8 cellular contexts compared by ENCODE assay signal in genomic region chr1:171984850-171985485, GRCh38.
DNase-seq lines count a peak whose midpoint lies in the region; ATAC-seq, FAIRE-seq and TF ChIP-seq lines count a peak whose summit lies in the region.

No MANE protein-coding gene starts in this region.

- no peak overlapping the region for H3K27ac Mint-ChIP-seq in activated T-helper 2 cell treated with anti-CD3 and anti-CD28 coated beads, Interferon-gamma antibody, Interleukin-2, Interleukin-4, amounts not matched to agents 10 μg/mL and 5 μg/mL and 100 μg/mL, durations not matched to agents 14 hours and 24 hours and 36 hours

- no peak overlapping the region for H3K4me2 ChIP-seq in GM23248 (ENCODE audit: unreplicated experiment)

- peaks cover 16% of the 10 kb centered on the region for H3K27me3 Mint-ChIP-seq in activated T-helper 2 cell treated with anti-CD3 and anti-CD28 coated beads, Interferon-gamma antibody, Interleukin-2, Interleukin-4, amounts not matched to agents 10 μg/mL and 5 μg/mL and 100 μg/mL, durations not matched to agents 14 hours and 24 hours and 36 hours (ENCODE audit: low read depth)

- H3K9me3 Mint-ChIP-seq in activated T-helper 2 cell treated with anti-CD3 and anti-CD28 coated beads, Interferon-gamma antibody, Interleukin-2, Interleukin-4, amounts not matched to agents 10 μg/mL and 5 μg/mL and 100 μg/mL, durations not matched to agents 14 hours and 24 hours and 36 hours: no peaks in the 10 kb centered on the region

- H4K20me1 ChIP-seq in GM23248 (ENCODE audit: insufficient read depth): no peaks in the 10 kb centered on the region

- peak; percentile 20 for DNase-seq in DMS114 treated with DMSO at 0.1 percent for 48 hours (lab: John Stamatoyannopoulos, UW; ENCODE audit: unreplicated experiment)
- peak; percentile 73 for DNase-seq in GM23248
- DNase-seq in NCI-H526 treated with DMSO at 0.1 percent for 48 hours (lab: John Stamatoyannopoulos, UW): peak; percentile 60
- peak; percentile 61 for DNase-seq in bronchial epithelial cell (ENCODE audit: low read depth)
- DNase-seq in left lung: no peak
- no peak for DNase-seq in activated T-helper 2 cell treated with anti-CD3 and anti-CD28 coated beads, Interferon-gamma antibody, Interleukin-2, Interleukin-4, amounts not matched to agents 10 μg/mL and 5 μg/mL and 100 μg/mL, durations not matched to agents 14 hours and 24 hours and 36 hours (ENCODE audit: low spot score)
- DNase-seq in omental fat pad (ENCODE audit: low spot score): no peak

- ATAC-seq in left lung (peak; percentile 69), GM21423 (IDR thresholded peaks at IDR 0.05; ENCODE audit: unreplicated experiment) (no peak), omental fat pad (ENCODE audit: low FRiP score) (no peak)

- H3K27me3 ChIP-seq in GM23248 (replicated peaks; ENCODE audit: insufficient read depth): no peaks in the 10 kb centered on the region
- no peaks in the 10 kb centered on the region for H3K27me3 ChIP-seq in bronchial epithelial cell (ENCODE audit: control insufficient read depth, insufficient read depth, low read length)
- H3K27me3 ChIP-seq in left lung: no peaks in the 10 kb centered on the region

- no peak overlapping the region for H3K9ac ChIP-seq in GM23248

- peak; percentile 64 for TF ChIP-seq CTCF in bronchial epithelial cell (IDR thresholded peaks at IDR 0.05; ENCODE audit: insufficient read depth, low read length, severe bottlenecking)
- peak; percentile 58 to 71 for TF ChIP-seq CTCF in left lung (IDR thresholded peaks at IDR 0.05)
- no peak for TF ChIP-seq CTCF in omental fat pad (IDR thresholded peaks at IDR 0.05)

- intact Hi-C loops in left lung (cut with DNase I): loop anchor here (5.0 to 10.0 kb wide), 2 partner anchors 183 to 190 kb away; no protein-coding TSS in a partner anchor
- intact Hi-C loops in activated T-helper 2 cell treated with anti-CD3 and anti-CD28 coated beads, Interferon-gamma antibody, Interleukin-2, Interleukin-4, amounts not matched to agents 10 μg/mL and 5 μg/mL and 100 μg/mL, durations not matched to agents 14 hours and 24 hours and 36 hours (cut with micrococcal nuclease): loop anchor here (1.0 to 10.0 kb wide), 4 partner anchors 184 to 340 kb away; partner anchors contain the start of gene VAMP4

- H3K36me3 ChIP-seq in GM23248 (ENCODE audit: low read depth) (no peaks in the 10 kb centered on the region), bronchial epithelial cell (ENCODE audit: control insufficient read depth, insufficient read depth, low read length) (no peaks in the 10 kb centered on the region), left lung (no peaks in the 10 kb centered on the region)

- H3K4me3 Mint-ChIP-seq in activated T-helper 2 cell treated with anti-CD3 and anti-CD28 coated beads, Interferon-gamma antibody, Interleukin-2, Interleukin-4, amounts not matched to agents 10 μg/mL and 5 μg/mL and 100 μg/mL, durations not matched to agents 14 hours and 24 hours and 36 hours (ENCODE audit: low read depth): no peak overlapping the region

- in situ Hi-C loops in GM23248 (cut with MboI): loop anchor here (5.0 kb wide), 2 partner anchors 173 to 343 kb away; no protein-coding TSS in a partner anchor

- H3K4me1 ChIP-seq in GM23248 (ENCODE audit: insufficient read depth) (no peaks in the 10 kb centered on the region), left lung (no peaks in the 10 kb centered on the region)

- H3F3A ChIP-seq in GM23248 (ENCODE audit: insufficient read depth): no peaks in the 10 kb centered on the region

- FAIRE-seq in bronchial epithelial cell (lab: Jason Lieb, UNC): no peak

- no peaks in the 10 kb centered on the region for H3K9me2 ChIP-seq in GM23248 (ENCODE audit: insufficient read depth)

- H3K79me2 ChIP-seq in GM23248 (ENCODE audit: insufficient read depth): no peaks in the 10 kb centered on the region

- H3K9me3 ChIP-seq in GM23248 (ENCODE audit: low read depth): no peaks in the 10 kb centered on the region
- no peaks in the 10 kb centered on the region for H3K9me3 ChIP-seq in left lung

- H3K4me3 ChIP-seq in GM23248 (no peak overlapping the region), bronchial epithelial cell (ENCODE audit: low read depth, low read length) (no peak overlapping the region), left lung (no peak overlapping the region)

- no peak overlapping the region for H2AFZ ChIP-seq in GM23248

- H3K4me1 Mint-ChIP-seq in activated T-helper 2 cell treated with anti-CD3 and anti-CD28 coated beads, Interferon-gamma antibody, Interleukin-2, Interleukin-4, amounts not matched to agents 10 μg/mL and 5 μg/mL and 100 μg/mL, durations not matched to agents 14 hours and 24 hours and 36 hours (ENCODE audit: low read depth): no peaks in the 10 kb centered on the region

- H3K27ac ChIP-seq in GM23248 (no peak overlapping the region), left lung (no peak overlapping the region)

- H3K36me3 Mint-ChIP-seq in activated T-helper 2 cell treated with anti-CD3 and anti-CD28 coated beads, Interferon-gamma antibody, Interleukin-2, Interleukin-4, amounts not matched to agents 10 μg/mL and 5 μg/mL and 100 μg/mL, durations not matched to agents 14 hours and 24 hours and 36 hours (ENCODE audit: low read depth): no peaks in the 10 kb centered on the region

- 23 to 29% methylated on average over 3 of the region's 3 CpGs for WGBS in GM23248 (ENCODE audit: low coverage in 1 of 2, low lambda C conversion rate in 2 of 2, missing lambda C conversion rate in 2 of 2), 2 experiments

Comparison
In these comparisons a context has a peak if more than half of its experiments do, and no peak if none do; other contexts are left out.
1. DNase-seq: peak in DMS114 treated with DMSO at 0.1 percent for 48 hours (single experiment), GM23248 (single experiment), NCI-H526 treated with DMSO at 0.1 percent for 48 hours (single experiment) and bronchial epithelial cell (single experiment); none in left lung (0 of 2), activated T-helper 2 cell treated with anti-CD3 and anti-CD28 coated beads, Interferon-gamma antibody, Interleukin-2, Interleukin-4, amounts not matched to agents 10 μg/mL and 5 μg/mL and 100 μg/mL, durations not matched to agents 14 hours and 24 hours and 36 hours (single experiment) and omental fat pad (single experiment).
2. CTCF ChIP-seq: peak in bronchial epithelial cell (single experiment) and left lung (2 of 2); none in omental fat pad (0 of 3).